ENCODE assay signal across 8 cellular contexts in genomic region chr17:57849874-57850754, GRCh38. TPM values are rescaled to one million over a fixed set of nuclear protein-coding genes. Genes with fewer than 3 reads are reported as not detected.
DNase-seq lines count a peak whose midpoint lies in the region; ATAC-seq and TF ChIP-seq lines count a peak whose summit lies in the region.

Gene MRPS23, minus strand, starts transcription at chr17:57850044. Its CDS starts 34 bp downstream, at chr17:57850010.

- CTCF ChIA-PET in BJ (lab: Yijun Ruan, JAX), result interaction anchor here (0.8 to 15.8 kb wide), 11 partner anchors 9 to 262 kb away, joined by 3 to 371 read pairs (median 3); no protein-coding TSS in a partner anchor

- intact Hi-C loops in activated CD4-positive, alpha-beta T cell treated with anti-CD3 and anti-CD28 coated beads, Interleukin-2, amount 10 ng/mL, durations not matched to agents 24 days and 14 days (cut with micrococcal nuclease), result loop anchor here (1.0 kb wide), 3 partner anchors 137 to 233 kb away; partner anchors contain the start of genes DYNLL2 and SRSF1

- POLR2A ChIA-PET in BJ (lab: Charles Lee), result interaction anchor here (0.6 kb wide), 1 partner anchor 153 kb away, joined by 4 read pairs; no protein-coding TSS in a partner anchor

- peak within 1 kb of the TSS; percentile 97 for H3K4me3 Mint-ChIP-seq in activated CD4-positive, alpha-beta T cell treated with anti-CD3 and anti-CD28 coated beads, Interleukin-2, amount 10 ng/mL, durations not matched to agents 24 days and 14 days

- H3K27me3 Mint-ChIP-seq in activated CD4-positive, alpha-beta T cell treated with anti-CD3 and anti-CD28 coated beads, Interleukin-2, amount 10 ng/mL, durations not matched to agents 24 days and 14 days, result no peaks in the 10 kb centered on the region

- H3K27ac ChIP-seq in coronary artery, result peak within 1 kb of the TSS; percentile 79 to 92

- H3K4me3 ChIP-seq in BJ (ENCODE audit: low read depth, low read length) (peak within 1 kb of the TSS; percentile 75), coronary artery (peak within 1 kb of the TSS; percentile 92)

- peaks cover 1% of the 10 kb centered on the region for H3K36me3 ChIP-seq in BJ (ENCODE audit: control insufficient read depth, insufficient read depth, low read length)

- H3K9me3 Mint-ChIP-seq in activated CD4-positive, alpha-beta T cell treated with anti-CD3 and anti-CD28 coated beads, Interleukin-2, amount 10 ng/mL, durations not matched to agents 24 days and 14 days, result no peaks in the 10 kb centered on the region

- TF ChIP-seq CTCF in BJ (IDR thresholded peaks at IDR 0.05; ENCODE audit: insufficient read depth, low read depth, low read length) (no peak), coronary artery (IDR thresholded peaks at IDR 0.05) (no peak)

- peak; percentile 90 for DNase-seq in BJ (ENCODE audit: low read depth)
- peak; percentile 93 for DNase-seq in NCI-H526 treated with DMSO at 0.1 percent for 48 hours (lab: John Stamatoyannopoulos, UW)
- DNase-seq in activated CD4-positive, alpha-beta T cell treated with anti-CD3 and anti-CD28 coated beads, Interleukin-2, amount 10 ng/mL, durations not matched to agents 24 days and 14 days, result peak; percentile 99
- peak; percentile 98 for DNase-seq in coronary artery (ENCODE audit: low spot score)
- DNase-seq in left kidney (ENCODE audit: low read depth, low spot score), result peak; percentile 100
- peak; percentile 95 to 96 for DNase-seq in stimulated activated CD4-positive, alpha-beta T cell treated with anti-CD3 and anti-CD28 coated beads, Interleukin-2, amount 100 ng/mL, for 24 hours

- H3K4me1 Mint-ChIP-seq in activated CD4-positive, alpha-beta T cell treated with anti-CD3 and anti-CD28 coated beads, Interleukin-2, amount 10 ng/mL, durations not matched to agents 24 days and 14 days, result peaks cover 28% of the 10 kb centered on the region

- H3K36me3 Mint-ChIP-seq in activated CD4-positive, alpha-beta T cell treated with anti-CD3 and anti-CD28 coated beads, Interleukin-2, amount 10 ng/mL, durations not matched to agents 24 days and 14 days (ENCODE audit: low read depth), result peaks cover 25% of the 10 kb centered on the region

- peak within 1 kb of the TSS; percentile 97 for H3K27ac Mint-ChIP-seq in activated CD4-positive, alpha-beta T cell treated with anti-CD3 and anti-CD28 coated beads, Interleukin-2, amount 10 ng/mL, durations not matched to agents 24 days and 14 days

- H3K27me3 ChIP-seq in BJ (ENCODE audit: control insufficient read depth, insufficient read depth, low read length), result no peaks in the 10 kb centered on the region

- ATAC-seq in GM19324 (IDR thresholded peaks at IDR 0.05; ENCODE audit: low FRiP score, unreplicated experiment), result peak; percentile 97
- peak; percentile 83 for ATAC-seq in HG03469 (IDR thresholded peaks at IDR 0.05; ENCODE audit: unreplicated experiment)

RNA-seq across cellular contexts. Expression of gene MRPS23, which starts in this region (rescaled TPM):
- polyA plus RNA-seq in BJ (2011; rRNA removed), result 33.7 and 34.1 TPM in 2 replicates
- 18.1 and 25.1 TPM in 2 replicates for polyA minus RNA-seq in BJ (2011; rRNA and poly(A)+ RNA removed)
- 83.3 and 84.8 TPM in 2 replicates for total RNA-seq in activated CD4-positive, alpha-beta T cell treated with anti-CD3 and anti-CD28 coated beads, Interleukin-2, amount 10 ng/mL, durations not matched to agents 24 days and 14 days

Comparison
In these comparisons a context has a peak if more than half of its experiments do, and no peak if none do; other contexts are left out.
1. Peak in every context shown above with its lines: DNase-seq, ATAC-seq, H3K4me3 ChIP-seq and H3K27ac ChIP-seq.